8 cellular contexts compared by ENCODE assay signal in genomic region chr6:75243333-75244062, GRCh38. TPM values are rescaled to one million over a fixed set of nuclear protein-coding genes. Genes with fewer than 3 reads are reported as not detected.
DNase-seq lines count a peak whose midpoint lies in the region; ATAC-seq, FAIRE-seq and TF ChIP-seq lines count a peak whose summit lies in the region.

Gene COX7A2, minus strand, starts transcription at chr6:75243801. Its CDS starts 67 bp downstream, at chr6:75243734.

- peaks cover 36% of the 10 kb centered on the region for H3K36me3 ChIP-seq in OCI-LY7 (ENCODE audit: insufficient read depth, low read length)

- peak within 1 kb of the TSS; percentile 79 for H3K4me2 ChIP-seq in OCI-LY7 (ENCODE audit: low read length)

- CTCF ChIA-PET in OCI-LY7 (lab: Charles Lee; ENCODE audit: unreplicated experiment) = interaction anchor here (1.3 kb wide), 1 partner anchor 40 kb away, joined by 5 read pairs; no protein-coding TSS in a partner anchor

- H3K9me3 ChIP-seq in OCI-LY7 (ENCODE audit: low read length) = no peaks in the 10 kb centered on the region

- no peaks in the 10 kb centered on the region for H3K9me3 Mint-ChIP-seq in endothelial cell (ENCODE audit: unreplicated experiment)
- no peaks in the 10 kb centered on the region for H3K9me3 Mint-ChIP-seq in mesothelial cell of epicardium

- TF ChIP-seq CTCF in D721Med (IDR thresholded peaks at IDR 0.05; ENCODE audit: insufficient read depth, missing control alignments) (no peak), OCI-LY7 (conservative IDR thresholded peaks at IDR 0.05; ENCODE audit: low read length) (no peak), endothelial cell (IDR thresholded peaks at IDR 0.05; ENCODE audit: unreplicated experiment) (no peak), mesothelial cell of epicardium (IDR thresholded peaks at IDR 0.05; ENCODE audit: unreplicated experiment) (no peak)

- POLR2A ChIA-PET in OCI-LY7 (lab: Charles Lee) = interaction anchor here (0.7 to 2.0 kb wide), 15 partner anchors 9 to 358 kb away, joined by 3 to 13 read pairs (median 5); partner anchors contain the start of genes SENP6 and TMEM30A

- H3K4me3 ChIP-seq in OCI-LY7 (ENCODE audit: low read depth, low read length, poor library complexity, severe bottlenecking) = peak within 1 kb of the TSS; percentile 97

- intact Hi-C loops in OCI-LY7 (cut with micrococcal nuclease; ENCODE audit: unreplicated experiment) = loop anchor here (1.0 to 5.0 kb wide), 2 partner anchors 42 to 359 kb away; partner anchors contain the start of gene SENP6

- H3K36me3 Mint-ChIP-seq in endothelial cell (ENCODE audit: low read depth, unreplicated experiment) (peaks cover 21% of the 10 kb centered on the region), mesothelial cell of epicardium (peaks cover 17% of the 10 kb centered on the region)

- peak within 1 kb of the TSS; percentile 80 for H3K27ac ChIP-seq in OCI-LY7 (ENCODE audit: low read depth, low read length, poor library complexity, severe bottlenecking)

- H3K4me1 ChIP-seq in OCI-LY7 (ENCODE audit: insufficient read depth, low read length, poor library complexity, severe bottlenecking) = peaks cover 13% of the 10 kb centered on the region

- no peaks in the 10 kb centered on the region for H3K9me2 ChIP-seq in OCI-LY7 (ENCODE audit: insufficient read depth, low read length)

- H3K27ac Mint-ChIP-seq in endothelial cell (ENCODE audit: unreplicated experiment) (peak within 1 kb of the TSS; percentile 100), mesothelial cell of epicardium (peak within 1 kb of the TSS; percentile 99)

- peaks cover 37% of the 10 kb centered on the region for H3K79me2 ChIP-seq in OCI-LY7 (ENCODE audit: insufficient read depth, low read depth, low read length)

- H3K4me1 Mint-ChIP-seq in endothelial cell (ENCODE audit: unreplicated experiment) (peaks cover 22% of the 10 kb centered on the region), mesothelial cell of epicardium (peaks cover 22% of the 10 kb centered on the region)

- peak within 1 kb of the TSS; percentile 99 for H3K4me3 Mint-ChIP-seq in endothelial cell (ENCODE audit: unreplicated experiment)
- peak within 1 kb of the TSS; percentile 95 for H3K4me3 Mint-ChIP-seq in mesothelial cell of epicardium

- H3K27me3 Mint-ChIP-seq in endothelial cell (ENCODE audit: unreplicated experiment) (peaks cover 3% of the 10 kb centered on the region), mesothelial cell of epicardium (ENCODE audit: low read depth) (no peaks in the 10 kb centered on the region)

- no peaks in the 10 kb centered on the region for H4K20me1 ChIP-seq in OCI-LY7 (ENCODE audit: insufficient read depth, low read length)

- BruUV-seq in OCI-LY7 (replicated peaks; lab: Mats Ljungman, UMichigan) = TSS peak; percentile 78

- peak within 1 kb of the TSS; percentile 92 for H2AFZ ChIP-seq in OCI-LY7 (ENCODE audit: low read length)

- FAIRE-seq in D721Med (lab: Jason Lieb, UNC) = peak; percentile 29

- DNase-seq in D721Med (ENCODE audit: insufficient read length, low spot score) (no peak), HuH-7.5 (ENCODE audit: low spot score) (peak; percentile 35), OCI-LY7 (ENCODE audit: low spot score) (peak; percentile 95), activated T-cell treated with anti-CD3 and anti-CD28 coated beads for 1 hour (ENCODE audit: low read depth) (peak; percentile 73), endothelial cell (ENCODE audit: low spot score) (peak; percentile 83), mesothelial cell of epicardium (ENCODE audit: low spot score in 2 of 2, unreplicated experiment in 2 of 2) (peak; percentile 52 to 79)
- DNase-seq in stimulated activated CD8-positive, alpha-beta memory T cell treated with anti-CD3 and anti-CD28 coated beads, Interleukin-15, amount 100 ng/mL, for 48 hours (ENCODE audit: low read depth in 2 of 2) = peak; percentile 73 to 79

- ATAC-seq in GM21526 (IDR thresholded peaks at IDR 0.05; ENCODE audit: low FRiP score, unreplicated experiment) = peak; percentile 96

RNA-seq across cellular contexts. Expression of gene COX7A2, which starts in this region (rescaled TPM):
- 133 and 210 TPM in 2 replicates for total RNA-seq in OCI-LY7 (2014; rRNA removed; shearing (Covaris generic))
- total RNA-seq in OCI-LY7 (2022) = 403 and 421 TPM in 2 replicates
- 341 TPM for total RNA-seq in endothelial cell (ENCODE audit: unreplicated experiment)
- total RNA-seq in mesothelial cell of epicardium = 232 to 260 TPM (median 245 TPM) in 3 replicates
